1 cellular context compared by ENCODE assay signal in the genomic region with DNA sequence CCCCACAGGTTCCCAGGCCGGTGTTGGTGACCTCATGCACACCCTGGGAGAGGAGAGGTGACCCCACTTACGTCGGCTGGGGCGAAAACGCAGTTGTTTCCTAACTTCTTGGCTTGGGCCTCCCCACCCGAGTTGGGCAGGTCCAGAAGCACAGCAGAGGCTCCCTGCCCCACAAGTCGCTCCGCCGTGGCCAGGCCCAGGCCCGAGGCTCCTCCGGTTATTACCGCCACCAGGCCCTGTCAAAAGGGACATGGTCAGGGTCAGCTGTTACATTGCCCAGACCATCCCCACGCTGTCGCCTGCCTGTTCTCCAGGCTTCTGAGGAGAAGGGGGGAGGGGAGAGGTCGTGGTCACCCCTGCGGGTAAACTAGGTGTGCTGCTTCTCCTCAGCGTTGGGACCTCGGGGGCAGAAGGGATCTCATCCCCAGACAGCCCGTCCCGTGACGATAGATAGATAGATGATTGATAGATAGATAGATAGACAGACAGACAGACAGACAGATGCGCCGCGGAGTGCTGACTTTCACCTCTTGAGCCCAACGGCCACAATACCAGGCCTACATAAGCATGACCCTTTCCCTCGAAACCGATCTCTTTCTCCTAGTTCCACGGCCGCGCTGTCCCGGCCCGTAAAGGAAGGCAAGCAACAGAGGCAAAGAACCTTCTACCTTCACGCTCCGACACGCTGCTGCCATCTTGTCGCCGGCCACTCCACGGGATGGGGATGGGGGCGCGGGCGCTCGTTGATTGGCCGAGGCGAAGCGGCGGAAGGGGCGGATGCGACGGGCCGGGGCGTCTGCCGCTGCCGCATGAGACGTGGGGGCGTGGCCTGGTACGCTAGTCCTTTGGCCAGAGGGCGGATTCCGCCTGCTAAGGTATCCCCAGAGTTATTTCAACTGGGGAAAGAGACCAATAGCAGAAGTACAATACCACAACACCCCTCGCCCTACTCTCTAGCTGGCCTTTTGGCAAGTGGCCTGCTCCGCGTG.
TF ChIP-seq lines count a peak whose summit lies in the region.

A gene (minus strand): TSS at position 720 of the 989 bp plus-strand sequence. CDS start 25 bp downstream, at position 695.

TF ChIP-seq in GM12878, 131 proteins besides CTCF, POLR2A, EP300 and RAD21 (continued from another document and continues in another):
- TF ChIP-seq, protein P1, sequence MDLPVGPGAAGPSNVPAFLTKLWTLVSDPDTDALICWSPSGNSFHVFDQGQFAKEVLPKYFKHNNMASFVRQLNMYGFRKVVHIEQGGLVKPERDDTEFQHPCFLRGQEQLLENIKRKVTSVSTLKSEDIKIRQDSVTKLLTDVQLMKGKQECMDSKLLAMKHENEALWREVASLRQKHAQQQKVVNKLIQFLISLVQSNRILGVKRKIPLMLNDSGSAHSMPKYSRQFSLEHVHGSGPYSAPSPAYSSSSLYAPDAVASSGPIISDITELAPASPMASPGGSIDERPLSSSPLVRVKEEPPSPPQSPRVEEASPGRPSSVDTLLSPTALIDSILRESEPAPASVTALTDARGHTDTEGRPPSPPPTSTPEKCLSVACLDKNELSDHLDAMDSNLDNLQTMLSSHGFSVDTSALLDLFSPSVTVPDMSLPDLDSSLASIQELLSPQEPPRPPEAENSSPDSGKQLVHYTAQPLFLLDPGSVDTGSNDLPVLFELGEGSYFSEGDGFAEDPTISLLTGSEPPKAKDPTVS (IDR thresholded peaks at IDR 0.05; ENCODE audit: low read depth, low read length) = no peak
- TF ChIP-seq YBX1 (IDR thresholded peaks at IDR 0.05) (no peak), TAF1 (IDR thresholded peaks at IDR 0.05; ENCODE audit: borderline replicate concordance, low read depth, low read length) (peak; percentile 89), CBFB (IDR thresholded peaks at IDR 0.05; ENCODE audit: low read depth) (no peak), ZNF207 (IDR thresholded peaks at IDR 0.05; ENCODE audit: borderline replicate concordance) (no peak; the same call in 1 of the 2 replicates), EZH2 (IDR thresholded peaks at IDR 0.05; ENCODE audit: borderline replicate concordance, control insufficient read depth, low read depth, low read length) (no peak), TBL1XR1 (IDR thresholded peaks at IDR 0.05; ENCODE audit: low read depth, low read length) (no peak), SREBF1 (IDR thresholded peaks at IDR 0.05; ENCODE audit: low read length) (no peak), NBN (IDR thresholded peaks at IDR 0.05) (0 out of 2 replicates have a peak, but pooled peaks have one; percentile 55), RBBP5 (conservative IDR thresholded peaks at IDR 0.05) (no peak), BCL11A (IDR thresholded peaks at IDR 0.05; ENCODE audit: low read depth, low read length) (no peak), NFXL1 (IDR thresholded peaks at IDR 0.05; ENCODE audit: borderline replicate concordance) (no peak), ZNF24 (IDR thresholded peaks at IDR 0.05) (no peak), YY1 (IDR thresholded peaks at IDR 0.05; ENCODE audit: low read depth, low read length) (peak; percentile 94), KLF5 (IDR thresholded peaks at IDR 0.05; ENCODE audit: partially characterized antibody) (no peak), PML (IDR thresholded peaks at IDR 0.05; ENCODE audit: low read length) (no peak), FOXK2 (IDR thresholded peaks at IDR 0.05) (no peak), RFX5 (IDR thresholded peaks at IDR 0.05; ENCODE audit: low read depth, low read length) (no peak), ESRRA (IDR thresholded peaks at IDR 0.05; ENCODE audit: low read length) (no peak), ATF7 (IDR thresholded peaks at IDR 0.05; ENCODE audit: low read depth) (no peak), EED (IDR thresholded peaks at IDR 0.05; ENCODE audit: low read depth) (no peak), HDAC6 (IDR thresholded peaks at IDR 0.05; ENCODE audit: unreplicated experiment) (no peak), ZNF217 (IDR thresholded peaks at IDR 0.05) (no peak), ZSCAN29 (IDR thresholded peaks at IDR 0.05) (no peak), PAX5 (IDR thresholded peaks at IDR 0.05; ENCODE audit: borderline replicate concordance, low read depth, low read length) (no peak), HDGF (IDR thresholded peaks at IDR 0.05) (peak; percentile 74), POLR2AphosphoS5 (IDR thresholded peaks at IDR 0.05; ENCODE audit: low read length) (peak; percentile 89)
- TF ChIP-seq, protein P2, sequence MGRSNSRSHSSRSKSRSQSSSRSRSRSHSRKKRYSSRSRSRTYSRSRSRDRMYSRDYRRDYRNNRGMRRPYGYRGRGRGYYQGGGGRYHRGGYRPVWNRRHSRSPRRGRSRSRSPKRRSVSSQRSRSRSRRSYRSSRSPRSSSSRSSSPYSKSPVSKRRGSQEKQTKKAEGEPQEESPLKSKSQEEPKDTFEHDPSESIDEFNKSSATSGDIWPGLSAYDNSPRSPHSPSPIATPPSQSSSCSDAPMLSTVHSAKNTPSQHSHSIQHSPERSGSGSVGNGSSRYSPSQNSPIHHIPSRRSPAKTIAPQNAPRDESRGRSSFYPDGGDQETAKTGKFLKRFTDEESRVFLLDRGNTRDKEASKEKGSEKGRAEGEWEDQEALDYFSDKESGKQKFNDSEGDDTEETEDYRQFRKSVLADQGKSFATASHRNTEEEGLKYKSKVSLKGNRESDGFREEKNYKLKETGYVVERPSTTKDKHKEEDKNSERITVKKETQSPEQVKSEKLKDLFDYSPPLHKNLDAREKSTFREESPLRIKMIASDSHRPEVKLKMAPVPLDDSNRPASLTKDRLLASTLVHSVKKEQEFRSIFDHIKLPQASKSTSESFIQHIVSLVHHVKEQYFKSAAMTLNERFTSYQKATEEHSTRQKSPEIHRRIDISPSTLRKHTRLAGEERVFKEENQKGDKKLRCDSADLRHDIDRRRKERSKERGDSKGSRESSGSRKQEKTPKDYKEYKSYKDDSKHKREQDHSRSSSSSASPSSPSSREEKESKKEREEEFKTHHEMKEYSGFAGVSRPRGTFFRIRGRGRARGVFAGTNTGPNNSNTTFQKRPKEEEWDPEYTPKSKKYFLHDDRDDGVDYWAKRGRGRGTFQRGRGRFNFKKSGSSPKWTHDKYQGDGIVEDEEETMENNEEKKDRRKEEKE (IDR thresholded peaks at IDR 0.05) = no peak
- TF ChIP-seq, protein P3, sequence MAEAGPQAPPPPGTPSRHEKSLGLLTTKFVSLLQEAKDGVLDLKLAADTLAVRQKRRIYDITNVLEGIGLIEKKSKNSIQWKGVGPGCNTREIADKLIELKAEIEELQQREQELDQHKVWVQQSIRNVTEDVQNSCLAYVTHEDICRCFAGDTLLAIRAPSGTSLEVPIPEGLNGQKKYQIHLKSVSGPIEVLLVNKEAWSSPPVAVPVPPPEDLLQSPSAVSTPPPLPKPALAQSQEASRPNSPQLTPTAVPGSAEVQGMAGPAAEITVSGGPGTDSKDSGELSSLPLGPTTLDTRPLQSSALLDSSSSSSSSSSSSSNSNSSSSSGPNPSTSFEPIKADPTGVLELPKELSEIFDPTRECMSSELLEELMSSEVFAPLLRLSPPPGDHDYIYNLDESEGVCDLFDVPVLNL (IDR thresholded peaks at IDR 0.05; ENCODE audit: low read depth, low read length) = no peak
- TF ChIP-seq, protein P4, sequence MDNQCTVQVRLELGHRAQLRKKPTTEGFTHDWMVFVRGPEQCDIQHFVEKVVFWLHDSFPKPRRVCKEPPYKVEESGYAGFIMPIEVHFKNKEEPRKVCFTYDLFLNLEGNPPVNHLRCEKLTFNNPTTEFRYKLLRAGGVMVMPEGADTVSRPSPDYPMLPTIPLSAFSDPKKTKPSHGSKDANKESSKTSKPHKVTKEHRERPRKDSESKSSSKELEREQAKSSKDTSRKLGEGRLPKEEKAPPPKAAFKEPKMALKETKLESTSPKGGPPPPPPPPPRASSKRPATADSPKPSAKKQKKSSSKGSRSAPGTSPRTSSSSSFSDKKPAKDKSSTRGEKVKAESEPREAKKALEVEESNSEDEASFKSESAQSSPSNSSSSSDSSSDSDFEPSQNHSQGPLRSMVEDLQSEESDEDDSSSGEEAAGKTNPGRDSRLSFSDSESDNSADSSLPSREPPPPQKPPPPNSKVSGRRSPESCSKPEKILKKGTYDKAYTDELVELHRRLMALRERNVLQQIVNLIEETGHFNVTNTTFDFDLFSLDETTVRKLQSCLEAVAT (IDR thresholded peaks at IDR 0.05) = peak; percentile 59
- TF ChIP-seq, protein P5, sequence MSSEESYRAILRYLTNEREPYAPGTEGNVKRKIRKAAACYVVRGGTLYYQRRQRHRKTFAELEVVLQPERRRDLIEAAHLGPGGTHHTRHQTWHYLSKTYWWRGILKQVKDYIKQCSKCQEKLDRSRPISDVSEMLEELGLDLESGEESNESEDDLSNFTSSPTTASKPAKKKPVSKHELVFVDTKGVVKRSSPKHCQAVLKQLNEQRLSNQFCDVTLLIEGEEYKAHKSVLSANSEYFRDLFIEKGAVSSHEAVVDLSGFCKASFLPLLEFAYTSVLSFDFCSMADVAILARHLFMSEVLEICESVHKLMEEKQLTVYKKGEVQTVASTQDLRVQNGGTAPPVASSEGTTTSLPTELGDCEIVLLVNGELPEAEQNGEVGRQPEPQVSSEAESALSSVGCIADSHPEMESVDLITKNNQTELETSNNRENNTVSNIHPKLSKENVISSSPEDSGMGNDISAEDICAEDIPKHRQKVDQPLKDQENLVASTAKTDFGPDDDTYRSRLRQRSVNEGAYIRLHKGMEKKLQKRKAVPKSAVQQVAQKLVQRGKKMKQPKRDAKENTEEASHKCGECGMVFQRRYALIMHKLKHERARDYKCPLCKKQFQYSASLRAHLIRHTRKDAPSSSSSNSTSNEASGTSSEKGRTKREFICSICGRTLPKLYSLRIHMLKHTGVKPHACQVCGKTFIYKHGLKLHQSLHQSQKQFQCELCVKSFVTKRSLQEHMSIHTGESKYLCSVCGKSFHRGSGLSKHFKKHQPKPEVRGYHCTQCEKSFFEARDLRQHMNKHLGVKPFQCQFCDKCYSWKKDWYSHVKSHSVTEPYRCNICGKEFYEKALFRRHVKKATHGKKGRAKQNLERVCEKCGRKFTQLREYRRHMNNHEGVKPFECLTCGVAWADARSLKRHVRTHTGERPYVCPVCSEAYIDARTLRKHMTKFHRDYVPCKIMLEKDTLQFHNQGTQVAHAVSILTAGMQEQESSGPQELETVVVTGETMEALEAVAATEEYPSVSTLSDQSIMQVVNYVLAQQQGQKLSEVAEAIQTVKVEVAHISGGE (CRISPR knock-in tag; IDR thresholded peaks at IDR 0.05) = no peak
- TF ChIP-seq, protein P6, sequence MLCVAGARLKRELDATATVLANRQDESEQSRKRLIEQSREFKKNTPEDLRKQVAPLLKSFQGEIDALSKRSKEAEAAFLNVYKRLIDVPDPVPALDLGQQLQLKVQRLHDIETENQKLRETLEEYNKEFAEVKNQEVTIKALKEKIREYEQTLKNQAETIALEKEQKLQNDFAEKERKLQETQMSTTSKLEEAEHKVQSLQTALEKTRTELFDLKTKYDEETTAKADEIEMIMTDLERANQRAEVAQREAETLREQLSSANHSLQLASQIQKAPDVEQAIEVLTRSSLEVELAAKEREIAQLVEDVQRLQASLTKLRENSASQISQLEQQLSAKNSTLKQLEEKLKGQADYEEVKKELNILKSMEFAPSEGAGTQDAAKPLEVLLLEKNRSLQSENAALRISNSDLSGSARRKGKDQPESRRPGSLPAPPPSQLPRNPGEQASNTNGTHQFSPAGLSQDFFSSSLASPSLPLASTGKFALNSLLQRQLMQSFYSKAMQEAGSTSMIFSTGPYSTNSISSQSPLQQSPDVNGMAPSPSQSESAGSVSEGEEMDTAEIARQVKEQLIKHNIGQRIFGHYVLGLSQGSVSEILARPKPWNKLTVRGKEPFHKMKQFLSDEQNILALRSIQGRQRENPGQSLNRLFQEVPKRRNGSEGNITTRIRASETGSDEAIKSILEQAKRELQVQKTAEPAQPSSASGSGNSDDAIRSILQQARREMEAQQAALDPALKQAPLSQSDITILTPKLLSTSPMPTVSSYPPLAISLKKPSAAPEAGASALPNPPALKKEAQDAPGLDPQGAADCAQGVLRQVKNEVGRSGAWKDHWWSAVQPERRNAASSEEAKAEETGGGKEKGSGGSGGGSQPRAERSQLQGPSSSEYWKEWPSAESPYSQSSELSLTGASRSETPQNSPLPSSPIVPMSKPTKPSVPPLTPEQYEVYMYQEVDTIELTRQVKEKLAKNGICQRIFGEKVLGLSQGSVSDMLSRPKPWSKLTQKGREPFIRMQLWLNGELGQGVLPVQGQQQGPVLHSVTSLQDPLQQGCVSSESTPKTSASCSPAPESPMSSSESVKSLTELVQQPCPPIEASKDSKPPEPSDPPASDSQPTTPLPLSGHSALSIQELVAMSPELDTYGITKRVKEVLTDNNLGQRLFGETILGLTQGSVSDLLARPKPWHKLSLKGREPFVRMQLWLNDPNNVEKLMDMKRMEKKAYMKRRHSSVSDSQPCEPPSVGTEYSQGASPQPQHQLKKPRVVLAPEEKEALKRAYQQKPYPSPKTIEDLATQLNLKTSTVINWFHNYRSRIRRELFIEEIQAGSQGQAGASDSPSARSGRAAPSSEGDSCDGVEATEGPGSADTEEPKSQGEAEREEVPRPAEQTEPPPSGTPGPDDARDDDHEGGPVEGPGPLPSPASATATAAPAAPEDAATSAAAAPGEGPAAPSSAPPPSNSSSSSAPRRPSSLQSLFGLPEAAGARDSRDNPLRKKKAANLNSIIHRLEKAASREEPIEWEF (IDR thresholded peaks at IDR 0.05; ENCODE audit: insufficient replicate concordance, low read depth, low read length) = no peak
- TF ChIP-seq, protein P7, sequence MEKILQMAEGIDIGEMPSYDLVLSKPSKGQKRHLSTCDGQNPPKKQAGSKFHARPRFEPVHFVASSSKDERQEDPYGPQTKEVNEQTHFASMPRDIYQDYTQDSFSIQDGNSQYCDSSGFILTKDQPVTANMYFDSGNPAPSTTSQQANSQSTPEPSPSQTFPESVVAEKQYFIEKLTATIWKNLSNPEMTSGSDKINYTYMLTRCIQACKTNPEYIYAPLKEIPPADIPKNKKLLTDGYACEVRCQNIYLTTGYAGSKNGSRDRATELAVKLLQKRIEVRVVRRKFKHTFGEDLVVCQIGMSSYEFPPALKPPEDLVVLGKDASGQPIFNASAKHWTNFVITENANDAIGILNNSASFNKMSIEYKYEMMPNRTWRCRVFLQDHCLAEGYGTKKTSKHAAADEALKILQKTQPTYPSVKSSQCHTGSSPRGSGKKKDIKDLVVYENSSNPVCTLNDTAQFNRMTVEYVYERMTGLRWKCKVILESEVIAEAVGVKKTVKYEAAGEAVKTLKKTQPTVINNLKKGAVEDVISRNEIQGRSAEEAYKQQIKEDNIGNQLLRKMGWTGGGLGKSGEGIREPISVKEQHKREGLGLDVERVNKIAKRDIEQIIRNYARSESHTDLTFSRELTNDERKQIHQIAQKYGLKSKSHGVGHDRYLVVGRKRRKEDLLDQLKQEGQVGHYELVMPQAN (conservative IDR thresholded peaks at IDR 0.05) = no peak; the same call in 1 of the 2 replicates
- TF ChIP-seq, protein P8, sequence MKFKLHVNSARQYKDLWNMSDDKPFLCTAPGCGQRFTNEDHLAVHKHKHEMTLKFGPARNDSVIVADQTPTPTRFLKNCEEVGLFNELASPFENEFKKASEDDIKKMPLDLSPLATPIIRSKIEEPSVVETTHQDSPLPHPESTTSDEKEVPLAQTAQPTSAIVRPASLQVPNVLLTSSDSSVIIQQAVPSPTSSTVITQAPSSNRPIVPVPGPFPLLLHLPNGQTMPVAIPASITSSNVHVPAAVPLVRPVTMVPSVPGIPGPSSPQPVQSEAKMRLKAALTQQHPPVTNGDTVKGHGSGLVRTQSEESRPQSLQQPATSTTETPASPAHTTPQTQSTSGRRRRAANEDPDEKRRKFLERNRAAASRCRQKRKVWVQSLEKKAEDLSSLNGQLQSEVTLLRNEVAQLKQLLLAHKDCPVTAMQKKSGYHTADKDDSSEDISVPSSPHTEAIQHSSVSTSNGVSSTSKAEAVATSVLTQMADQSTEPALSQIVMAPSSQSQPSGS (IDR thresholded peaks at IDR 0.05; ENCODE audit: low read length) = no peak
- TF ChIP-seq, protein P9, sequence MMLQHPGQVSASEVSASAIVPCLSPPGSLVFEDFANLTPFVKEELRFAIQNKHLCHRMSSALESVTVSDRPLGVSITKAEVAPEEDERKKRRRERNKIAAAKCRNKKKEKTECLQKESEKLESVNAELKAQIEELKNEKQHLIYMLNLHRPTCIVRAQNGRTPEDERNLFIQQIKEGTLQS (IDR thresholded peaks at IDR 0.05; ENCODE audit: borderline replicate concordance, extremely low read depth, low read depth, low read length) = no peak
